In the genomic region with DNA sequence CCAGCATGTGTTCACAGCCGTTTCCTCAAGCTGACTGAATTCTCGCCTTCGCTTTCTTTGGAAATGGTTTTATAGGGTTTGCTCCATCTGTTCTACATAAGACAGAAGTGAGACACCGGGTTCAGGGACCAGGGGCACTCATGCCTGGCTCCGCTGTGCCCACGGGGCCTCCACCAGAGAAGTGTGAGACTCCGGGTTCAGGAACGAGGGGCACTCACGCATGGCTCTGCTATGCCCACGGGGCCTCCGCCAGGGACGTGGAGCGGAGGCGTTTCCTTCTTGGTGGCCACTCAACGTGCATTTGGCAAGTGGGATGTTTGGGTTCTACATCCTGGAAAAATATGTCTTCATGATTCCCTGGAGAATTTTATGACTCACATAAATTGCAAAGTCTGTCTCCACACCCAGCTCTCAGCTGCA, we compare ENCODE assay signal across 20 cellular contexts.
A peak's percentile ranks its signal among the peaks of the same experiment; 100 is the strongest.
DNase-seq lines count a peak whose midpoint lies in the region; ATAC-seq and TF ChIP-seq lines count a peak whose summit lies in the region.
"Had no signal": no experiment of that assay in that cellular context is flagged by ENCODE, and none has a peak within 500 bp of the region (broad histone marks: within the 10 kb centered on the region; RNA-seq: fewer than 3 reads in every experiment).

No MANE protein-coding gene starts in this region.

- no peaks in the 10 kb centered on the region for H3K4me1 Mint-ChIP-seq in MCF 10A (ENCODE audit: insufficient read depth, unreplicated experiment)
- H3K4me1 Mint-ChIP-seq: activated T-helper 17 cell treated with anti-CD3 and anti-CD28 coated beads, Interleukin-2, amount 50 U/mL, for 72 hours; WTC11 had no signal

- H3K9me3 ChIP-seq in mammary epithelial cell (replicated peaks; ENCODE audit: insufficient read depth, low read length): peaks cover 3% of the 10 kb centered on the region
- no peaks in the 10 kb centered on the region for H3K9me3 ChIP-seq in hepatocyte (ENCODE audit: low read depth)
- H3K9me3 ChIP-seq in smooth muscle cell (replicated peaks; ENCODE audit: low read depth): no peaks in the 10 kb centered on the region
- H3K9me3 ChIP-seq: adrenal gland, pancreas, tibial artery had no signal

- no peak overlapping the region for H3K9ac ChIP-seq in mammary epithelial cell (ENCODE audit: insufficient read depth, low read length)
- no peak overlapping the region for H3K9ac ChIP-seq in smooth muscle cell (ENCODE audit: low read depth)

- CTCF ChIA-PET in MCF 10A (lab: Yijun Ruan, JAX) (interaction anchor here (0.6 kb wide), 1 partner anchor 47 kb away, joined by 8 read pairs; no protein-coding TSS in a partner anchor), mammary epithelial cell (lab: Charles Lee; ENCODE audit: low non-redundant PET) (no interaction called here)

- no peak overlapping the region for H3K27ac Mint-ChIP-seq in MCF 10A (ENCODE audit: low read depth, unreplicated experiment)
- H3K27ac Mint-ChIP-seq: activated T-helper 17 cell treated with anti-CD3 and anti-CD28 coated beads, Interleukin-2, amount 50 U/mL, for 72 hours; CD14-positive monocyte; WTC11 had no signal

- H3K36me3 ChIP-seq in mammary epithelial cell (ENCODE audit: insufficient read depth, low read length) (no peaks in the 10 kb centered on the region), hepatocyte (replicated peaks; ENCODE audit: insufficient read depth, low read depth) (no peaks in the 10 kb centered on the region), smooth muscle cell (ENCODE audit: low read depth) (no peaks in the 10 kb centered on the region)
- H3K36me3 ChIP-seq: adrenal gland, pancreas, tibial artery had no signal

- DNase-seq in MCF 10A (ENCODE audit: unreplicated experiment): peak; percentile 22
- DNase-seq in mammary epithelial cell: no peak
- DNase-seq in NOMO-1 (lab: John Stamatoyannopoulos, UW; ENCODE audit: unreplicated experiment in 2 of 2): no peak
- no peak for DNase-seq in hepatocyte (ENCODE audit: low spot score)
- DNase-seq in smooth muscle cell (lab: John Stamatoyannopoulos, UW; ENCODE audit: unreplicated experiment): no peak
- DNase-seq: 8988T; caudate nucleus; effector CD4-positive, alpha-beta T cell; NCI-H446; pancreas; tibial artery had no signal

- no peak overlapping the region for H3K27ac ChIP-seq in mammary epithelial cell (ENCODE audit: insufficient read depth, low read depth, low read length)
- no peak overlapping the region for H3K27ac ChIP-seq in hepatocyte
- no peak overlapping the region for H3K27ac ChIP-seq in smooth muscle cell (ENCODE audit: low read depth)
- H3K27ac ChIP-seq: adrenal gland, pancreas, tibial artery had no signal

- H3K9me3 Mint-ChIP-seq in MCF 10A (ENCODE audit: unreplicated experiment): peaks cover 10% of the 10 kb centered on the region

- no peak for TF ChIP-seq CTCF in MCF 10A (IDR thresholded peaks at IDR 0.05; ENCODE audit: unreplicated experiment)
- TF ChIP-seq CTCF in mammary epithelial cell (conservative IDR thresholded peaks at IDR 0.05 in 1 of 2, IDR thresholded peaks at IDR 0.05 in 1 of 2; ENCODE audit: extremely low read depth in 1 of 2, insufficient read depth in 1 of 2, low read depth in 1 of 2, low read length in 2 of 2): no peak
- TF ChIP-seq CTCF in hepatocyte (IDR thresholded peaks at IDR 0.05; ENCODE audit: poor library complexity): no peak
- no peak for TF ChIP-seq CTCF in smooth muscle cell (IDR thresholded peaks at IDR 0.05; ENCODE audit: borderline replicate concordance, insufficient read depth, poor library complexity, severe bottlenecking)

- H3K27me3 ChIP-seq in mammary epithelial cell (ENCODE audit: insufficient read depth, low read length) (no peaks in the 10 kb centered on the region), hepatocyte (peaks cover 5% of the 10 kb centered on the region), smooth muscle cell (ENCODE audit: low read depth) (no peaks in the 10 kb centered on the region)
- H3K27me3 ChIP-seq: adrenal gland, pancreas, tibial artery had no signal

- H3K36me3 Mint-ChIP-seq in MCF 10A (ENCODE audit: insufficient read depth, unreplicated experiment): no peaks in the 10 kb centered on the region
- H3K36me3 Mint-ChIP-seq: CD14-positive monocyte had no signal

- H4K20me1 ChIP-seq in mammary epithelial cell (ENCODE audit: insufficient read depth, low read length) (no peaks in the 10 kb centered on the region), hepatocyte (ENCODE audit: insufficient read depth, poor library complexity, severe bottlenecking) (no peaks in the 10 kb centered on the region), smooth muscle cell (ENCODE audit: low read depth) (no peaks in the 10 kb centered on the region)

- H3K4me2 ChIP-seq in mammary epithelial cell (ENCODE audit: insufficient read depth, low read depth, low read length) (no peak overlapping the region), hepatocyte (no peak overlapping the region), smooth muscle cell (no peak overlapping the region)

- no peaks in the 10 kb centered on the region for H3K4me1 ChIP-seq in mammary epithelial cell (ENCODE audit: insufficient read depth, low read length)
- H3K4me1 ChIP-seq in hepatocyte (ENCODE audit: insufficient read depth): no peaks in the 10 kb centered on the region
- no peaks in the 10 kb centered on the region for H3K4me1 ChIP-seq in smooth muscle cell (ENCODE audit: low read depth)
- H3K4me1 ChIP-seq: adrenal gland, pancreas, tibial artery had no signal

- BruUV-seq in MCF 10A (replicated peaks; lab: Mats Ljungman, UMichigan) (no TSS peak), mammary epithelial cell (replicated peaks; lab: Mats Ljungman, UMichigan) (no TSS peak)

- intact Hi-C loops in MCF 10A (cut with micrococcal nuclease): no loop called here
- intact Hi-C loops in mammary epithelial cell (cut with micrococcal nuclease): no loop called here

- H2AFZ ChIP-seq in mammary epithelial cell (ENCODE audit: low read depth, low read length) (no peak overlapping the region), hepatocyte (no peak overlapping the region), smooth muscle cell (ENCODE audit: low read depth) (no peak overlapping the region)

- dilution Hi-C loops in mammary epithelial cell (cut with HindIII; ENCODE audit: low sequenced_read_pairs): no loop called here

- WGBS in mammary epithelial cell (ENCODE audit: low coverage, missing lambda C conversion rate): 79% methylated on average over 11 of the region's 15 CpGs
- WGBS in hepatocyte (ENCODE audit: low lambda C conversion rate, missing lambda C conversion rate): 94% methylated on average over 15 of the region's 15 CpGs
- WGBS in smooth muscle cell (ENCODE audit: low lambda C conversion rate): 95% methylated on average over 15 of the region's 15 CpGs

- H3K79me2 ChIP-seq in mammary epithelial cell (ENCODE audit: insufficient read depth, low read length): no peaks in the 10 kb centered on the region
- H3K79me2 ChIP-seq in hepatocyte: no peaks in the 10 kb centered on the region
- no peaks in the 10 kb centered on the region for H3K79me2 ChIP-seq in smooth muscle cell (ENCODE audit: low read depth)

- in situ Hi-C loops in mammary epithelial cell (cut with MboI; ENCODE audit: low sequenced_read_pairs in 2 of 2): no loop called here

- peak; percentile 78 for ATAC-seq in HG02763 (IDR thresholded peaks at IDR 0.05; ENCODE audit: unreplicated experiment)
- peak; percentile 32 for ATAC-seq in esophagus mucosa
- no peak for ATAC-seq in GM19397 (IDR thresholded peaks at IDR 0.05; ENCODE audit: unreplicated experiment)
- ATAC-seq: activated T-helper 17 cell treated with anti-CD3 and anti-CD28 coated beads, Interleukin-2, amount 50 U/mL, for 72 hours; left lobe of liver; pancreas; Right ventricle myocardium inferior; WTC11 had no signal

- H3K27me3 Mint-ChIP-seq in MCF 10A (ENCODE audit: insufficient read depth, unreplicated experiment): peaks cover 56% of the 10 kb centered on the region
- H3K27me3 Mint-ChIP-seq: activated T-helper 17 cell treated with anti-CD3 and anti-CD28 coated beads, Interleukin-2, amount 50 U/mL, for 72 hours had no signal

- no peaks in the 10 kb centered on the region for H3F3A ChIP-seq in smooth muscle cell (ENCODE audit: low read depth)

- H3K4me3 ChIP-seq in mammary epithelial cell (replicated peaks in 1 of 3; ENCODE audit: insufficient read depth in 1 of 3, low read depth in 2 of 3, low read length in 3 of 3) (no peak overlapping the region), hepatocyte (no peak overlapping the region), smooth muscle cell (no peak overlapping the region)
- H3K4me3 ChIP-seq: adrenal gland, pancreas, tibial artery had no signal

- no peaks in the 10 kb centered on the region for H3K9me2 ChIP-seq in hepatocyte (replicated peaks; ENCODE audit: insufficient read depth)

- H3K4me3 Mint-ChIP-seq in MCF 10A (ENCODE audit: unreplicated experiment): no peak overlapping the region
- H3K4me3 Mint-ChIP-seq: activated T-helper 17 cell treated with anti-CD3 and anti-CD28 coated beads, Interleukin-2, amount 50 U/mL, for 72 hours; CD14-positive monocyte; WTC11 had no signal

- POLR2A ChIA-PET in MCF 10A (lab: Yijun Ruan, JAX): no interaction called here
